28 cellular contexts compared by ENCODE assay signal in the genomic region with DNA sequence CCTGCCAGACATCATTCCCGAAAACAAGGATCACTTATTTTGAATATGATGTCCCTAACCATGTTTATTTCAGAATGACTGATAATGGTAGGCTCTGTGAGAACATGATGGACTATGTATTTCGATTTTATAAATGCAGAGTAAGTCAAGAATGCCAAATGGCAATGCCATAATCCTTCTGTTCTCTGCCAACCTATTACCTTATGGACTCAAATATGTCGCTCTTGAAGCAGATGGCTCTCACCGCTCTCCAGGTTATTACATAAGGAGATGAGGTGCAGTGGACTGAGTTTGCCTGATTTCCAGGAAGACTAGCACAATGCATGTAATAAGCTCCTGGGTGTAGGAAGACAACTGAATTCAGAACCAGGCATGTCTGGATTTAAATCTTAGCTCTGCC.
"Had no signal": no experiment of that assay in that cellular context is flagged by ENCODE, and none has a peak within 500 bp of the region (broad histone marks: within the 10 kb centered on the region; RNA-seq: fewer than 3 reads in every experiment).

No MANE protein-coding gene starts in this region.

- H3K4me3 Mint-ChIP-seq: activated CD4-positive, alpha-beta memory T cell treated with anti-CD3 and anti-CD28 coated beads, Interleukin-2, amount 10 ng/mL, durations not matched to agents 7 days and 5 days; activated CD4-positive, alpha-beta T cell treated with anti-CD3 and anti-CD28 coated beads, Interleukin-2, amount 10 ng/mL, durations not matched to agents 24 days and 14 days; activated naive CD4-positive, alpha-beta T cell treated with anti-CD3 and anti-CD28 coated beads, Interleukin-2, amount 10 ng/mL, durations not matched to agents 7 days and 5 days; activated T-cell treated with anti-CD3 and anti-CD28 coated beads, Interleukin-2, amount 50 U/mL, for 24 hours; dendritic cell treated with granulocyte-macrophage colony-stimulating factor and Interleukin-4, amounts not matched to agents 40 ng/mL and 50 ng/mL, for 4 days; endodermal cell; memory B cell; natural killer cell had no signal

- H3K27me3 ChIP-seq: brain microvascular endothelial cell, heart right ventricle, testis had no signal

- H3K9me3 ChIP-seq: heart right ventricle, prostate gland, testis had no signal

- H3K27me3 Mint-ChIP-seq: activated CD4-positive, alpha-beta memory T cell treated with anti-CD3 and anti-CD28 coated beads, Interleukin-2, amount 10 ng/mL, durations not matched to agents 7 days and 5 days; activated CD4-positive, alpha-beta T cell treated with anti-CD3 and anti-CD28 coated beads, Interleukin-2, amount 10 ng/mL, durations not matched to agents 24 days and 14 days; activated naive CD4-positive, alpha-beta T cell treated with anti-CD3 and anti-CD28 coated beads, Interleukin-2, amount 10 ng/mL, durations not matched to agents 7 days and 5 days; activated T-cell treated with anti-CD3 and anti-CD28 coated beads, Interleukin-2, amount 50 U/mL, for 24 hours had no signal

- H3K36me3 Mint-ChIP-seq: activated naive CD4-positive, alpha-beta T cell treated with anti-CD3 and anti-CD28 coated beads, Interleukin-2, amount 10 ng/mL, durations not matched to agents 7 days and 5 days; memory B cell; natural killer cell had no signal

- DNase-seq: activated CD4-positive, alpha-beta memory T cell treated with anti-CD3 and anti-CD28 coated beads, Interleukin-2, amount 10 ng/mL, durations not matched to agents 7 days and 5 days; activated CD4-positive, alpha-beta T cell treated with anti-CD3 and anti-CD28 coated beads, Interleukin-2, amount 10 ng/mL, durations not matched to agents 24 days and 14 days; activated CD4-positive, CD25-positive, alpha-beta regulatory T cell treated with anti-CD3 and anti-CD28 coated beads, Interleukin-2, amount 50 U/mL, for 72 hours; activated CD8-positive, alpha-beta memory T cell treated with anti-CD3 and anti-CD28 coated beads, Interleukin-2, amount 50 U/mL, for 48 hours; activated gamma-delta T cell; activated naive CD4-positive, alpha-beta T cell treated with anti-CD3 and anti-CD28 coated beads, Interleukin-2, amount 10 ng/mL, durations not matched to agents 7 days and 5 days; activated T-cell treated with anti-CD3 and anti-CD28 coated beads, Interleukin-2, amount 50 U/mL, for 24 hours; amniotic stem cell; brain microvascular endothelial cell; endodermal cell; foreskin fibroblast; heart right ventricle; natural killer cell; retina; stimulated activated CD4-positive, alpha-beta T cell treated with anti-CD3 and anti-CD28 coated beads, Interleukin-12 subunit alpha, Interleukin-12 subunit beta, amount 100 ng/mL, for 4 hours; stimulated activated CD4-positive, alpha-beta T cell treated with anti-CD3 and anti-CD28 coated beads, Interleukin-4, amount 100 ng/mL, for 1 hour; stimulated activated naive CD8-positive, alpha-beta T cell treated with anti-CD3 and anti-CD28 coated beads, Interleukin-15, Interleukin-2, amounts not matched to agents 100 U/mL and 50 U/mL, for 24 hours; T-helper 9 cell; testis; trophoblast cell had no signal

- H3K9me3 Mint-ChIP-seq: memory B cell, natural killer cell had no signal

- H3K4me3 ChIP-seq: heart right ventricle, prostate gland, skin epidermis, testis had no signal

- H3K36me3 ChIP-seq: brain microvascular endothelial cell, heart right ventricle, prostate gland had no signal

- H3K27ac ChIP-seq: brain microvascular endothelial cell, heart right ventricle, prostate gland, skin epidermis, testis, VCaP had no signal

- H3K27ac Mint-ChIP-seq: activated CD4-positive, alpha-beta memory T cell treated with anti-CD3 and anti-CD28 coated beads, Interleukin-2, amount 10 ng/mL, durations not matched to agents 7 days and 5 days; activated CD4-positive, alpha-beta T cell treated with anti-CD3 and anti-CD28 coated beads, Interleukin-2, amount 10 ng/mL, durations not matched to agents 24 days and 14 days; activated naive CD4-positive, alpha-beta T cell treated with anti-CD3 and anti-CD28 coated beads, Interleukin-2, amount 10 ng/mL, durations not matched to agents 7 days and 5 days; activated T-cell treated with anti-CD3 and anti-CD28 coated beads, Interleukin-2, amount 50 U/mL, for 24 hours; dendritic cell treated with granulocyte-macrophage colony-stimulating factor and Interleukin-4, amounts not matched to agents 40 ng/mL and 50 ng/mL, for 4 days; endodermal cell; memory B cell; natural killer cell had no signal

- FAIRE-seq: astrocyte, TTC549, urothelium cell line had no signal

- H3K4me1 ChIP-seq: heart right ventricle, prostate gland, testis had no signal
